In genomic region chr4:39559641-39560040, GRCh38 we compare ENCODE assay signal across 25 cellular contexts. TPM values are rescaled to one million over a fixed set of nuclear protein-coding genes. Genes with fewer than 3 reads are reported as not detected.
DNase-seq lines count a peak whose midpoint lies in the region; ATAC-seq and TF ChIP-seq lines count a peak whose summit lies in the region.
"Had no signal": no experiment of that assay in that cellular context is flagged by ENCODE, and none has a peak within 500 bp of the region (broad histone marks: within the 10 kb centered on the region; RNA-seq: fewer than 3 reads in every experiment).

No MANE protein-coding gene starts in this region.

- no peak for ATAC-seq in Panc1
- no peak for ATAC-seq in HG03354 (IDR thresholded peaks at IDR 0.05; ENCODE audit: poor library complexity, severe bottlenecking, unreplicated experiment)
- ATAC-seq: activated T-cell treated with anti-CD3 and anti-CD28 coated beads, Interleukin-2, amount 50 U/mL, for 72 hours; GM12878; T-helper 17 cell had no signal

- WGBS in neuronal stem cell (ENCODE audit: extremely low coverage in 2 of 2, insufficient read length in 2 of 2, insufficient replicate concordance in 1 of 2), 2 donors, result no CpG with 5 or more reads among the region's 9 CpGs

- H3K4me2 ChIP-seq in neuronal stem cell (ENCODE audit: insufficient read depth, low read length, poor library complexity, severe bottlenecking), result no peak overlapping the region
- H3K4me2 ChIP-seq: BLaER1 treated with 17β-estradiol and CSF1 and Interleukin-3, amounts not matched to agents 10 nM and 100 nM had no signal

- H3K79me1 ChIP-seq in neuronal stem cell (ENCODE audit: low read depth, low read length), result no peaks in the 10 kb centered on the region

- intact Hi-C loops in Caco-2 (cut with micrococcal nuclease; ENCODE audit: unreplicated experiment) (loop anchor here (5.0 kb wide), 1 partner anchor 63 kb away; no protein-coding TSS in a partner anchor), Panc1 (cut with micrococcal nuclease; ENCODE audit: unreplicated experiment) (no loop called here)

- no peak overlapping the region for H3K4me3 Mint-ChIP-seq in Caco-2 (ENCODE audit: unreplicated experiment)
- H3K4me3 Mint-ChIP-seq in CD8-positive, alpha-beta memory T cell, result no peak overlapping the region
- H3K4me3 Mint-ChIP-seq: activated CD4-positive, alpha-beta T cell treated with anti-CD3 and anti-CD28 coated beads, Interleukin-2, amount 10 ng/mL, durations not matched to agents 24 days and 14 days; activated naive CD4-positive, alpha-beta T cell treated with anti-CD3 and anti-CD28 coated beads for 36 hours; activated T-cell treated with anti-CD3 and anti-CD28 coated beads, Interleukin-2, amount 50 U/mL, for 72 hours; neural crest cell; T-helper 17 cell had no signal

- no peak overlapping the region for H3K14ac ChIP-seq in neuronal stem cell (ENCODE audit: low read length)

- BruUV-seq in Caco-2 (replicated peaks; lab: Mats Ljungman, UMichigan), result no TSS peak
- BruUV-seq in Panc1 (replicated peaks; lab: Mats Ljungman, UMichigan), result no TSS peak

- peaks cover 32% of the 10 kb centered on the region for H3K4me1 Mint-ChIP-seq in Caco-2 (ENCODE audit: low read depth, unreplicated experiment)
- no peaks in the 10 kb centered on the region for H3K4me1 Mint-ChIP-seq in CD8-positive, alpha-beta memory T cell
- H3K4me1 Mint-ChIP-seq: activated CD4-positive, alpha-beta T cell treated with anti-CD3 and anti-CD28 coated beads, Interleukin-2, amount 10 ng/mL, durations not matched to agents 24 days and 14 days had no signal

- H2AK5ac ChIP-seq in neuronal stem cell (ENCODE audit: low read depth, low read length), result peak overlapping the region; percentile 6

- H3K27me3 ChIP-seq in Caco-2 (replicated peaks; ENCODE audit: control insufficient read depth, insufficient read depth, low read length) (no peaks in the 10 kb centered on the region), Panc1 (ENCODE audit: control insufficient read depth, insufficient read depth, low read length) (no peaks in the 10 kb centered on the region), neuronal stem cell (ENCODE audit: control insufficient read depth in 3 of 3, insufficient read depth in 3 of 3, low read depth in 1 of 3, low read length in 3 of 3) (no peaks in the 10 kb centered on the region)
- no peaks in the 10 kb centered on the region for H3K27me3 ChIP-seq in CD8-positive, alpha-beta memory T cell (ENCODE audit: insufficient read depth, low read length, poor library complexity, severe bottlenecking)
- H3K27me3 ChIP-seq: BLaER1 treated with 17β-estradiol and CSF1 and Interleukin-3, amounts not matched to agents 10 nM and 100 nM; breast epithelium had no signal

- H4K91ac ChIP-seq in neuronal stem cell (ENCODE audit: low read depth, low read length, poor library complexity), result no peak overlapping the region

- H3K27me3 Mint-ChIP-seq in Caco-2 (ENCODE audit: insufficient read depth, unreplicated experiment), result no peaks in the 10 kb centered on the region
- no peaks in the 10 kb centered on the region for H3K27me3 Mint-ChIP-seq in CD8-positive, alpha-beta memory T cell
- H3K27me3 Mint-ChIP-seq: activated CD4-positive, alpha-beta T cell treated with anti-CD3 and anti-CD28 coated beads, Interleukin-2, amount 10 ng/mL, durations not matched to agents 24 days and 14 days; T-helper 17 cell had no signal

- H3K36me3 Mint-ChIP-seq in Caco-2 (ENCODE audit: insufficient read depth, unreplicated experiment), result peaks cover 12% of the 10 kb centered on the region
- H3K36me3 Mint-ChIP-seq in CD8-positive, alpha-beta memory T cell, result peaks cover 7 to 21% (median 10%) of the 10 kb centered on the region in 3 donors

- CTCF ChIA-PET in Caco-2 (lab: Charles Lee), result no interaction called here
- CTCF ChIA-PET in Panc1 (lab: Charles Lee), result no interaction called here
- CTCF ChIA-PET in CD8-positive, alpha-beta memory T cell (lab: Charles Lee), result no interaction called here

- in situ Hi-C loops in Panc1 (cut with HindIII; ENCODE audit: low pct_unique_long_range_greater_than_20kb, low sequenced_read_pairs), result no loop called here

- H4K8ac ChIP-seq in neuronal stem cell (ENCODE audit: low read depth, low read length), result no peak overlapping the region

- H3K23ac ChIP-seq in neuronal stem cell (ENCODE audit: low read depth, low read length, poor library complexity), result no peak overlapping the region

- no peak overlapping the region for H2AFZ ChIP-seq in neuronal stem cell (ENCODE audit: low read length)

- H3K4ac ChIP-seq in neuronal stem cell (ENCODE audit: low read length), result no peak overlapping the region

- no peak overlapping the region for H2BK120ac ChIP-seq in neuronal stem cell (ENCODE audit: low read depth, low read length)

- H3K36me3 ChIP-seq in Caco-2 (ENCODE audit: control insufficient read depth, insufficient read depth, low read length) (no peaks in the 10 kb centered on the region), Panc1 (ENCODE audit: control insufficient read depth, insufficient read depth, low read length) (no peaks in the 10 kb centered on the region), neuronal stem cell (replicated peaks in 1 of 2; ENCODE audit: control insufficient read depth in 2 of 2, insufficient read depth in 2 of 2, low read length in 2 of 2) (peaks cover 0 to 2% of the 10 kb centered on the region in 2 donors)
- no peaks in the 10 kb centered on the region for H3K36me3 ChIP-seq in CD8-positive, alpha-beta memory T cell (ENCODE audit: insufficient read depth, low read length)
- H3K36me3 ChIP-seq: breast epithelium, prostate gland had no signal

- H3K18ac ChIP-seq in neuronal stem cell (ENCODE audit: low read length), result peak overlapping the region; percentile 49

- no peak overlapping the region for H3K9ac ChIP-seq in neuronal stem cell (ENCODE audit: low read depth, low read length, poor library complexity)
- H3K9ac ChIP-seq: BLaER1 treated with 17β-estradiol and CSF1 and Interleukin-3, amounts not matched to agents 10 nM and 100 nM had no signal

- H2BK12ac ChIP-seq in neuronal stem cell (ENCODE audit: low read length), result no peak overlapping the region

- TF ChIP-seq CTCF in Caco-2 (IDR thresholded peaks at IDR 0.05; ENCODE audit: insufficient read depth in 1 of 2, low read depth in 1 of 2, low read length in 1 of 2, severe bottlenecking in 1 of 2, unreplicated experiment in 1 of 2) (no peak), Panc1 (IDR thresholded peaks at IDR 0.05) (no peak), fibroblast of villous mesenchyme (IDR thresholded peaks at IDR 0.05; ENCODE audit: insufficient read depth, low read depth, low read length) (no peak)

- H3K4me1 ChIP-seq in Caco-2 (peaks cover 38% of the 10 kb centered on the region), Panc1 (ENCODE audit: control insufficient read depth, insufficient read depth, low read length) (peaks cover 8% of the 10 kb centered on the region), neuronal stem cell (ENCODE audit: control insufficient read depth in 2 of 2, insufficient read depth in 1 of 2, low read depth in 1 of 2, low read length in 2 of 2) (peaks cover 5 to 7% of the 10 kb centered on the region in 2 donors)
- no peaks in the 10 kb centered on the region for H3K4me1 ChIP-seq in CD8-positive, alpha-beta memory T cell (ENCODE audit: insufficient read depth, low read length)
- H3K4me1 ChIP-seq: breast epithelium had no signal

- H2BK5ac ChIP-seq in neuronal stem cell (ENCODE audit: low read length), result no peak overlapping the region

- peak overlapping the region; percentile 75 for H3K27ac Mint-ChIP-seq in Caco-2 (ENCODE audit: unreplicated experiment)
- peak overlapping the region in 2 of 8 donors; percentile 14 to 19 for H3K27ac Mint-ChIP-seq in CD8-positive, alpha-beta memory T cell
- H3K27ac Mint-ChIP-seq: activated CD4-positive, alpha-beta T cell treated with anti-CD3 and anti-CD28 coated beads, Interleukin-2, amount 10 ng/mL, durations not matched to agents 24 days and 14 days; activated naive CD4-positive, alpha-beta T cell treated with anti-CD3 and anti-CD28 coated beads for 36 hours; activated T-cell treated with anti-CD3 and anti-CD28 coated beads, Interleukin-2, amount 50 U/mL, for 72 hours; T-helper 17 cell had no signal

- no peaks in the 10 kb centered on the region for H3K9me3 ChIP-seq in Caco-2
- no peaks in the 10 kb centered on the region for H3K9me3 ChIP-seq in Panc1 (ENCODE audit: control insufficient read depth, insufficient read depth, low read depth, low read length)
- peaks cover 0 to 2% of the 10 kb centered on the region in 2 donors for H3K9me3 ChIP-seq in neuronal stem cell (replicated peaks in 1 of 2; ENCODE audit: control insufficient read depth in 2 of 2, insufficient read depth in 1 of 2, low read depth in 1 of 2, low read length in 2 of 2)
- H3K9me3 ChIP-seq in CD8-positive, alpha-beta memory T cell (ENCODE audit: low read length), result no peaks in the 10 kb centered on the region
- H3K9me3 ChIP-seq: breast epithelium, prostate gland had no signal

- H3K9me3 Mint-ChIP-seq in Caco-2 (ENCODE audit: unreplicated experiment), result no peaks in the 10 kb centered on the region
- H3K9me3 Mint-ChIP-seq in CD8-positive, alpha-beta memory T cell, result no peaks in the 10 kb centered on the region
- H3K9me3 Mint-ChIP-seq: activated CD4-positive, alpha-beta T cell treated with anti-CD3 and anti-CD28 coated beads, Interleukin-2, amount 10 ng/mL, durations not matched to agents 24 days and 14 days; activated naive CD4-positive, alpha-beta T cell treated with anti-CD3 and anti-CD28 coated beads for 36 hours; activated T-cell treated with anti-CD3 and anti-CD28 coated beads, Interleukin-2, amount 50 U/mL, for 72 hours had no signal

- no peak overlapping the region for H2BK15ac ChIP-seq in neuronal stem cell (ENCODE audit: low read length)

- H3K4me3 ChIP-seq in Caco-2 (ENCODE audit: low read depth, low read length) (no peak overlapping the region), Panc1 (ENCODE audit: low read depth in 2 of 2, low read length in 2 of 2) (no peak overlapping the region), fibroblast of villous mesenchyme (ENCODE audit: low read depth, low read length) (no peak overlapping the region), neuronal stem cell (ENCODE audit: low read length in 2 of 2) (no peak overlapping the region)
- no peak overlapping the region for H3K4me3 ChIP-seq in CD8-positive, alpha-beta memory T cell (ENCODE audit: low read length)
- H3K4me3 ChIP-seq: BLaER1 treated with 17β-estradiol and CSF1 and Interleukin-3, amounts not matched to agents 10 nM and 100 nM; breast epithelium; GM12878; prostate gland; SK-N-MC had no signal

- POLR2A ChIA-PET in Caco-2 (lab: Charles Lee), result interaction anchor here (0.7 kb wide), 1 partner anchor 32 kb away, joined by 3 read pairs; the partner anchor contains the start of gene UGDH
- POLR2A ChIA-PET in Panc1 (lab: Charles Lee), result interaction anchor here (0.5 to 0.6 kb wide), 2 partner anchors 63 to 100 kb away, joined by 6 read pairs; no protein-coding TSS in a partner anchor
- POLR2A ChIA-PET in CD8-positive, alpha-beta memory T cell (lab: Charles Lee), result no interaction called here

- DNase-seq in Caco-2, result peak in 1 of 2 experiments; percentile 39
- DNase-seq in Panc1 (ENCODE audit: low read depth, low spot score), result no peak
- DNase-seq in fibroblast of villous mesenchyme (ENCODE audit: low read depth), result peak; percentile 48
- no peak for DNase-seq in neuronal stem cell (ENCODE audit: low spot score)
- DNase-seq in NOMO-1 treated with DMSO at 0.1 percent for 48 hours (lab: John Stamatoyannopoulos, UW; ENCODE audit: unreplicated experiment), result no peak
- DNase-seq in CD8-positive, alpha-beta memory T cell, result no peak
- no peak for DNase-seq in ureter (ENCODE audit: low spot score)
- DNase-seq: ACHN; activated CD4-positive, alpha-beta T cell treated with anti-CD3 and anti-CD28 coated beads, Interleukin-2, amount 10 ng/mL, durations not matched to agents 24 days and 14 days; activated naive CD4-positive, alpha-beta T cell treated with anti-CD3 and anti-CD28 coated beads for 36 hours; activated T-cell treated with anti-CD3 and anti-CD28 coated beads, Interleukin-2, amount 50 U/mL, for 72 hours; amniotic stem cell; cortex of kidney; head of caudate nucleus; Karpas-422; MV-4-11; NCI-H526; T-helper 17 cell had no signal

- H3K27ac ChIP-seq in Panc1 (ENCODE audit: low read length), result peak overlapping the region; percentile 46; the same call in 1 of the 2 replicates
- H3K27ac ChIP-seq in neuronal stem cell (replicated peaks; ENCODE audit: low read length), result peak overlapping the region; percentile 96
- no peak overlapping the region for H3K27ac ChIP-seq in CD8-positive, alpha-beta memory T cell (ENCODE audit: low read depth, low read length)
- H3K27ac ChIP-seq: BLaER1 treated with 17β-estradiol and CSF1 and Interleukin-3, amounts not matched to agents 10 nM and 100 nM; breast epithelium; SK-N-MC had no signal

RNA-seq across cellular contexts. Expression of gene UGDH, which starts 32.4 kb away (rescaled TPM):
- total RNA-seq in Caco-2 (2022), result 139 and 140 TPM in 2 replicates
- 373 TPM for total RNA-seq in Panc1 (2021; ENCODE audit: unreplicated experiment)
- polyA plus RNA-seq in Panc1 (2012; ENCODE audit: insufficient read length), result 349 TPM
- total RNA-seq in fibroblast of villous mesenchyme, result 159 and 163 TPM in 2 replicates
- polyA plus RNA-seq in neuronal stem cell (2013, experiment 1 of 2), result 59.5 TPM
- 63.4 TPM for polyA plus RNA-seq in neuronal stem cell (2013, experiment 2 of 2)
- total RNA-seq in CD8-positive, alpha-beta memory T cell, result 10 to 100 TPM; 26.9 to 34.9 TPM
- 30.0 TPM for polyA plus RNA-seq in CD8-positive, alpha-beta memory T cell
- 76.0 TPM for total RNA-seq in ureter
